In the genomic region with DNA sequence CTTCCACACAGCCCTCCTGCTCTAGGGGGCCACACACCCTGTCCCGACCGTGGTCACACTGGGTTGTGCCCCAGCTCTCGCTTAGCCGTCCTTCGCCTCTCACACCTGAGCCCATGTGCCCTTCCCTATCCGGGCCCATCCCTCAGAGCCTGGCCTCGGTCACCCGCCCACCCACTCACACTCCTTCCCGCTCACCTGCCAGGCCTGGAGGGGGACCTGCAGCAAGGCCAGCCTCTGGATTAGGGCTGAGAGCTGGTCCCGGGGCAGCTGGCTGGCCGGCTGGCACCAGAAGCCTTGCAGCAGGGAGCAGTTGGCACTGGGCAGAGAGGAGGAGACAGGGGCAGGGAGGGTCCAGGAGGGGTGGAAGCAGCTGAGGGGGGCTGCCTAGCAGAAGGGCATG, we compare ENCODE assay signal across 20 cellular contexts. TPM values are rescaled to one million over a fixed set of nuclear protein-coding genes. Genes with fewer than 3 reads are reported as not detected.
A peak's percentile ranks its signal among the peaks of the same experiment; 100 is the strongest.
DNase-seq lines count a peak whose midpoint lies in the region; ATAC-seq, FAIRE-seq and TF ChIP-seq lines count a peak whose summit lies in the region.
"Had no signal": no experiment of that assay in that cellular context is flagged by ENCODE, and none has a peak within 500 bp of the region (broad histone marks: within the 10 kb centered on the region; RNA-seq: fewer than 3 reads in every experiment).

No MANE protein-coding gene starts in this region.

- DNase-seq in NT2/D1 (ENCODE audit: low read depth, low spot score): no peak
- DNase-seq in H1 (ENCODE audit: low read depth in 1 of 2, low spot score in 2 of 2): no peak
- DNase-seq in tibial artery: no peak
- DNase-seq in stimulated activated CD8-positive, alpha-beta memory T cell treated with anti-CD3 and anti-CD28 coated beads, Interleukin-4, amount 100 ng/mL, for 48 hours: no peak
- DNase-seq in NCI-H2227 (lab: John Stamatoyannopoulos, UW; ENCODE audit: unreplicated experiment): no peak
- no peak for DNase-seq in Right ventricle myocardium superior
- DNase-seq: AML-193; Calu3; CD8-positive, alpha-beta T cell; DMS 273 treated with DMSO at 0.1 percent for 48 hours; DND-41; HFFc6 had no signal

- H3K27ac ChIP-seq in BLaER1 treated with 17β-estradiol and CSF1 and Interleukin-3, amounts not matched to agents 10 nM and 100 nM: no peak overlapping the region
- H3K27ac ChIP-seq in H1 (ENCODE audit: low read depth, low read length): no peak overlapping the region
- no peak overlapping the region for H3K27ac ChIP-seq in tibial artery
- H3K27ac ChIP-seq: KMS-11 had no signal

- POLR2A ChIA-PET in H1 (lab: Charles Lee; ENCODE audit: partially characterized antibody): interaction anchor here (0.8 kb wide), 2 partner anchors 18 to 48 kb away, joined by 3 to 4 read pairs; a partner anchor contains a TSS

- 0 out of 2 replicates have a peak overlapping the region, but pooled peaks have one; percentile 68 for H4K8ac ChIP-seq in H1 (ENCODE audit: extremely low read depth, insufficient read depth, low read length)

- intact Hi-C loops in tibial artery (cut with DNase I; ENCODE audit: low total_unique reads) (no loop called here), Right ventricle myocardium superior (cut with DNase I) (no loop called here)

- no peak overlapping the region for H3K4me3 ChIP-seq in BLaER1 treated with 17β-estradiol and CSF1 and Interleukin-3, amounts not matched to agents 10 nM and 100 nM
- H3K4me3 ChIP-seq in NT2/D1 (ENCODE audit: insufficient read length, low read depth) (no peak overlapping the region), H1 (ENCODE audit: extremely low read depth in 1 of 4, insufficient read depth in 2 of 4, low read depth in 3 of 4, low read length in 4 of 4) (no peak overlapping the region), tibial artery (no peak overlapping the region)
- H3K4me3 ChIP-seq: GM12878, HAP-1 had no signal

- CTCF ChIA-PET in H1 (lab: Charles Lee; ENCODE audit: partially characterized antibody): interaction anchor here (1.0 to 13.7 kb wide), 4 partner anchors 27 to 277 kb away, joined by 3 to 424 read pairs (median 116); a partner anchor contains a TSS

- no peak overlapping the region for H2BK15ac ChIP-seq in H1 (ENCODE audit: low read length)

- no peak overlapping the region for H2BK5ac ChIP-seq in H1 (ENCODE audit: low read depth, low read length)

- peak overlapping the region; percentile 41 to 89 (median 74); a peak in 21 of 22 replicates for H3K4me2 ChIP-seq in BLaER1 treated with 17β-estradiol and CSF1 and Interleukin-3, amounts not matched to agents 10 nM and 100 nM
- H3K4me2 ChIP-seq in H1 (ENCODE audit: insufficient read depth in 1 of 2, low read depth in 2 of 2, low read length in 2 of 2): no peak overlapping the region
- H3K4me2 ChIP-seq: KMS-11 had no signal

- no peak overlapping the region for H3K18ac ChIP-seq in H1 (ENCODE audit: extremely low read depth, low read length)

- no peak overlapping the region for H2AFZ ChIP-seq in H1 (ENCODE audit: low read length)

- H4K5ac ChIP-seq in H1 (ENCODE audit: insufficient read length, low read depth, low read length): no peak overlapping the region

- no peak overlapping the region for H2BK12ac ChIP-seq in H1 (ENCODE audit: low read depth, low read length)

- no peak for TF ChIP-seq EP300 in H1 (IDR thresholded peaks at IDR 0.05; ENCODE audit: borderline replicate concordance in 1 of 2, low read depth in 2 of 2, low read length in 2 of 2)

- H2AK5ac ChIP-seq in H1 (ENCODE audit: low read depth, low read length): no peak overlapping the region

- no peak overlapping the region for H3K23ac ChIP-seq in H1 (ENCODE audit: insufficient read length)

- no peak for TF ChIP-seq RAD21 in H1 (IDR thresholded peaks at IDR 0.05 in 1 of 2, conservative IDR thresholded peaks at IDR 0.05 in 1 of 2; ENCODE audit: low read depth in 2 of 2, low read length in 2 of 2)

- no peak overlapping the region for H3K56ac ChIP-seq in H1 (replicated peaks; ENCODE audit: insufficient read length, low read depth, low read length)

- no peak for ATAC-seq in Right ventricle myocardium superior (ENCODE audit: poor library complexity)
- ATAC-seq: CD8-positive, alpha-beta T cell; GM12878 had no signal

- no peaks in the 10 kb centered on the region for H3K9me3 ChIP-seq in BLaER1 treated with 17β-estradiol and CSF1 and Interleukin-3, amounts not matched to agents 10 nM and 100 nM (replicated peaks in 1 of 11)
- no peaks in the 10 kb centered on the region for H3K9me3 ChIP-seq in NT2/D1 (ENCODE audit: insufficient read depth, low read length)
- H3K9me3 ChIP-seq in H1 (ENCODE audit: insufficient read depth in 2 of 2, low read depth in 1 of 2, low read length in 1 of 2): no peaks in the 10 kb centered on the region
- no peaks in the 10 kb centered on the region for H3K9me3 ChIP-seq in tibial artery
- H3K9me3 ChIP-seq: HAP-1 had no signal

- no peak overlapping the region for H2BK20ac ChIP-seq in H1 (ENCODE audit: low read length)

- no peak overlapping the region for H3K14ac ChIP-seq in H1 (ENCODE audit: insufficient read length)

- no peak for FAIRE-seq in H1 (lab: Jason Lieb, UNC)
- FAIRE-seq: A204.1, GM12878 had no signal

- no peaks in the 10 kb centered on the region for H3K79me2 ChIP-seq in H1 (ENCODE audit: control insufficient read depth in 1 of 2, insufficient read depth in 2 of 2, low read length in 2 of 2)

- no peak overlapping the region for H2BK120ac ChIP-seq in H1 (replicated peaks; ENCODE audit: low read depth, low read length)

- peak overlapping the region in 2 of 11 experiments; percentile 3 to 50; a peak in 1 of 22 replicates for H3K9ac ChIP-seq in BLaER1 treated with 17β-estradiol and CSF1 and Interleukin-3, amounts not matched to agents 10 nM and 100 nM
- peak overlapping the region; percentile 8 for H3K9ac ChIP-seq in NT2/D1 (ENCODE audit: insufficient read length, low read depth)
- no peak overlapping the region for H3K9ac ChIP-seq in H1 (replicated peaks in 1 of 4; ENCODE audit: extremely low read depth in 1 of 4, low read depth in 3 of 4, low read length in 3 of 4)
- H3K9ac ChIP-seq: KMS-11 had no signal

- peaks cover 19 to 56% (median 45%) of the 10 kb centered on the region in 10 experiments for H3K4me1 ChIP-seq in BLaER1 treated with 17β-estradiol and CSF1 and Interleukin-3, amounts not matched to agents 10 nM and 100 nM
- H3K4me1 ChIP-seq in NT2/D1 (ENCODE audit: insufficient read depth, insufficient read length) (peaks cover 9% of the 10 kb centered on the region), H1 (replicated peaks in 1 of 4; ENCODE audit: control insufficient read depth in 3 of 4, insufficient read depth in 4 of 4, low read length in 3 of 4) (no peaks in the 10 kb centered on the region), tibial artery (peaks cover 0 to 10% (median 0%) of the 10 kb centered on the region in 4 donors)
- H3K4me1 ChIP-seq: HAP-1 had no signal

- peaks cover 0 to 23% (median 0%) of the 10 kb centered on the region in 11 experiments; a peak in 4 of 22 replicates for H3K27me3 ChIP-seq in BLaER1 treated with 17β-estradiol and CSF1 and Interleukin-3, amounts not matched to agents 10 nM and 100 nM
- H3K27me3 ChIP-seq in NT2/D1 (ENCODE audit: insufficient read depth, insufficient read length) (peaks cover 21% of the 10 kb centered on the region), H1 (replicated peaks in 1 of 4; ENCODE audit: control insufficient read depth in 3 of 4, extremely low read depth in 1 of 4, insufficient read depth in 3 of 4, low read length in 3 of 4) (peaks cover 0 to 3% (median under 1%) of the 10 kb centered on the region in 4 experiments; a peak in 3 of 7 replicates), tibial artery (peaks cover 0 to 87% of the 10 kb centered on the region in 2 donors)

- H3K23me2 ChIP-seq in H1 (ENCODE audit: low read depth, low read length): no peaks in the 10 kb centered on the region; the same call in 1 of the 2 replicates

- no peak for TF ChIP-seq CTCF in H1 (IDR thresholded peaks at IDR 0.05; ENCODE audit: control extremely low read depth in 1 of 3, insufficient read depth in 1 of 3, low read depth in 1 of 3, low read length in 3 of 3)
- no peak for TF ChIP-seq CTCF in tibial artery (IDR thresholded peaks at IDR 0.05)

- H3K79me1 ChIP-seq in H1 (ENCODE audit: low read depth, low read length): no peaks in the 10 kb centered on the region

- H3K4ac ChIP-seq in H1 (replicated peaks; ENCODE audit: insufficient read length, low read depth, low read length): no peak overlapping the region

- no peak for TF ChIP-seq POLR2A in H1 (IDR thresholded peaks at IDR 0.05; ENCODE audit: control extremely low read depth in 1 of 2, low read depth in 2 of 2, low read length in 2 of 2)

- 90% methylated on average over 11 of the region's 11 CpGs; no CpG with 5 or more reads in 1 of the 2 experiments for WGBS in H1 (ENCODE audit: extremely low coverage in 1 of 2, insufficient coverage in 1 of 2, insufficient read length in 1 of 2, insufficient replicate concordance in 2 of 2, low coverage in 1 of 2, low lambda C conversion rate in 2 of 2, missing lambda C conversion rate in 1 of 2), 2 experiments

- no peaks in the 10 kb centered on the region for H3K36me3 ChIP-seq in BLaER1 treated with 17β-estradiol and CSF1 and Interleukin-3, amounts not matched to agents 10 nM and 100 nM
- H3K36me3 ChIP-seq in NT2/D1 (ENCODE audit: insufficient read depth, insufficient read length, low read length) (no peaks in the 10 kb centered on the region), H1 (ENCODE audit: control insufficient read depth in 2 of 4, insufficient read depth in 4 of 4, low read length in 3 of 4) (no peaks in the 10 kb centered on the region), tibial artery (no peaks in the 10 kb centered on the region)
- H3K36me3 ChIP-seq: HAP-1 had no signal

- no peak overlapping the region for H4K91ac ChIP-seq in H1 (replicated peaks; ENCODE audit: insufficient read length, low read length)

- peaks cover 0 to 35% (median 10%) of the 10 kb centered on the region in 11 experiments; a peak in 9 of 22 replicates for H4K20me1 ChIP-seq in BLaER1 treated with 17β-estradiol and CSF1 and Interleukin-3, amounts not matched to agents 10 nM and 100 nM
- H4K20me1 ChIP-seq in H1 (replicated peaks in 1 of 2; ENCODE audit: control insufficient read depth in 1 of 2, insufficient read depth in 2 of 2, low read length in 2 of 2): peaks cover 0 to 5% of the 10 kb centered on the region in 2 experiments

RNA-seq across cellular contexts. Expression of a gene that starts 9.7 kb away (rescaled TPM):
- 32.2 and 32.7 TPM in 2 replicates for total RNA-seq in H1 (2021; fragmentation: NEBNext Ultra II Directional; extraction: Animal tissue kit (Norgen Biotek cat#: 25700))
- 61.8 and 81.8 TPM in 2 replicates for polyA plus RNA-seq in H1 (2011; rRNA removed)
- 45.2 TPM for polyA plus RNA-seq in H1 (2011; cell fraction: cytosol; rRNA removed)
- 71.6 TPM for polyA plus RNA-seq in H1 (2011; cell fraction: nucleus; rRNA removed)
- 17.8 to 34.1 TPM (median 33.0 TPM) in 4 replicates for polyA plus RNA-seq in H1 (2012, experiment 1 of 2)
- polyA plus RNA-seq in H1 (2012, experiment 2 of 2): 35.0 TPM
- 24.4 TPM for polyA plus RNA-seq in H1 (2013, experiment 1 of 2)
- 24.6 TPM for polyA plus RNA-seq in H1 (2013, experiment 2 of 2)
- 13.4 and 17.4 TPM in 2 replicates for polyA minus RNA-seq in H1 (2011; rRNA and poly(A)+ RNA removed)
- polyA minus RNA-seq in H1 (2011; cell fraction: cytosol; rRNA and poly(A)+ RNA removed): 23.9 TPM
- polyA minus RNA-seq in H1 (2011; cell fraction: nucleus; rRNA and poly(A)+ RNA removed): 42.1 TPM
- total RNA-seq in Right ventricle myocardium superior: 7.8 TPM

RNA-seq across cellular contexts. Expression of a gene that starts 10.0 kb away (rescaled TPM):
- total RNA-seq in H1 (2021; fragmentation: NEBNext Ultra II Directional; extraction: Animal tissue kit (Norgen Biotek cat#: 25700)): 98.3 and 104 TPM in 2 replicates
- 75.3 and 156 TPM in 2 replicates for polyA plus RNA-seq in H1 (2011; rRNA removed)
- polyA plus RNA-seq in H1 (2011; cell fraction: cytosol; rRNA removed): 87.5 TPM
- 592 TPM for polyA plus RNA-seq in H1 (2011; cell fraction: nucleus; rRNA removed)
- 72.1 to 113 TPM (median 103 TPM) in 4 replicates for polyA plus RNA-seq in H1 (2012, experiment 1 of 2)
- polyA plus RNA-seq in H1 (2012, experiment 2 of 2): 43.8 TPM
- 70.5 TPM for polyA plus RNA-seq in H1 (2013, experiment 1 of 2)
- polyA plus RNA-seq in H1 (2013, experiment 2 of 2): 59.1 TPM
- polyA minus RNA-seq in H1 (2011; rRNA and poly(A)+ RNA removed): 18.1 and 20.4 TPM in 2 replicates
- 26.9 TPM for polyA minus RNA-seq in H1 (2011; cell fraction: cytosol; rRNA and poly(A)+ RNA removed)
- 90.8 TPM for polyA minus RNA-seq in H1 (2011; cell fraction: nucleus; rRNA and poly(A)+ RNA removed)
- total RNA-seq in Right ventricle myocardium superior: 3.7 TPM

RNA-seq across cellular contexts. Expression of a gene that starts 17.9 kb away (rescaled TPM):
- total RNA-seq in H1 (2021; fragmentation: NEBNext Ultra II Directional; extraction: Animal tissue kit (Norgen Biotek cat#: 25700)): 0.28 TPM in 1 of 2 replicates, not detected in the other
- polyA plus RNA-seq in H1 (2011; rRNA removed): 0.31 and 0.50 TPM in 2 replicates
- 0.37 TPM for polyA plus RNA-seq in H1 (2011; cell fraction: cytosol; rRNA removed)
- 1.5 TPM for polyA plus RNA-seq in H1 (2011; cell fraction: nucleus; rRNA removed)
- 0.24 to 0.56 TPM (median 0.29 TPM) in 3 of 4 replicates, not detected in the other for polyA plus RNA-seq in H1 (2012, experiment 1 of 2)
- polyA plus RNA-seq in H1 (2012, experiment 2 of 2): 0.18 TPM
- polyA plus RNA-seq in H1 (2013, experiment 1 of 2): 0.51 TPM
- polyA plus RNA-seq in H1 (2013, experiment 2 of 2): 0.18 TPM
- 0.44 TPM in 1 of 2 replicates, not detected in the other for polyA minus RNA-seq in H1 (2011; rRNA and poly(A)+ RNA removed)
- polyA minus RNA-seq in H1 (2011; cell fraction: cytosol; rRNA and poly(A)+ RNA removed): 1.9 TPM
- polyA minus RNA-seq in H1 (2011; cell fraction: nucleus; rRNA and poly(A)+ RNA removed): 1.6 TPM
- total RNA-seq in Right ventricle myocardium superior: 1.0 TPM
- total RNA-seq: CD8-positive, alpha-beta T cell; GM12878; H4 had no signal
- polyA plus RNA-seq: IgD-negative memory B cell had no signal

RNA-seq across cellular contexts. Expression of a gene that starts 22.1 kb away (rescaled TPM):
- total RNA-seq in H1 (2021; fragmentation: NEBNext Ultra II Directional; extraction: Animal tissue kit (Norgen Biotek cat#: 25700)): not detected in 2 replicates
- not detected in 2 replicates for polyA plus RNA-seq in H1 (2011; rRNA removed)
- not detected for polyA plus RNA-seq in H1 (2011; cell fraction: cytosol; rRNA removed)
- 0.11 TPM for polyA plus RNA-seq in H1 (2011; cell fraction: nucleus; rRNA removed)
- polyA plus RNA-seq in H1 (2012, experiment 1 of 2): 0.59 to 1.3 TPM (median 0.96 TPM) in 4 replicates
- 0.49 TPM for polyA plus RNA-seq in H1 (2012, experiment 2 of 2)
- polyA plus RNA-seq in H1 (2013, experiment 1 of 2): 0.34 TPM
- 0.39 TPM for polyA plus RNA-seq in H1 (2013, experiment 2 of 2)
- not detected in 2 replicates for polyA minus RNA-seq in H1 (2011; rRNA and poly(A)+ RNA removed)
- polyA minus RNA-seq in H1 (2011; cell fraction: cytosol; rRNA and poly(A)+ RNA removed): not detected
- polyA minus RNA-seq in H1 (2011; cell fraction: nucleus; rRNA and poly(A)+ RNA removed): not detected
- total RNA-seq in Right ventricle myocardium superior: not detected
- total RNA-seq: Calu3; CD8-positive, alpha-beta T cell; GM12878; H4; HFFc6 had no signal
- polyA plus RNA-seq: BJ, GM12878, IgD-negative memory B cell had no signal

RNA-seq across cellular contexts. Expression of a gene that starts 37.6 kb away (rescaled TPM):
- total RNA-seq in H1 (2021; fragmentation: NEBNext Ultra II Directional; extraction: Animal tissue kit (Norgen Biotek cat#: 25700)): 20.4 and 21.0 TPM in 2 replicates
- 20.0 and 29.6 TPM in 2 replicates for polyA plus RNA-seq in H1 (2011; rRNA removed)
- polyA plus RNA-seq in H1 (2011; cell fraction: cytosol; rRNA removed): 22.4 TPM
- 97.6 TPM for polyA plus RNA-seq in H1 (2011; cell fraction: nucleus; rRNA removed)
- polyA plus RNA-seq in H1 (2012, experiment 1 of 2): 14.5 to 22.5 TPM (median 20.0 TPM) in 4 replicates
- polyA plus RNA-seq in H1 (2012, experiment 2 of 2): 20.5 TPM
- 10.8 TPM for polyA plus RNA-seq in H1 (2013, experiment 1 of 2)
- polyA plus RNA-seq in H1 (2013, experiment 2 of 2): 10.0 TPM
- 17.6 and 21.1 TPM in 2 replicates for polyA minus RNA-seq in H1 (2011; rRNA and poly(A)+ RNA removed)
- 21.1 TPM for polyA minus RNA-seq in H1 (2011; cell fraction: cytosol; rRNA and poly(A)+ RNA removed)
- 52.8 TPM for polyA minus RNA-seq in H1 (2011; cell fraction: nucleus; rRNA and poly(A)+ RNA removed)
- 29.2 TPM for total RNA-seq in Right ventricle myocardium superior

Comparison
In these comparisons a context has a peak if more than half of its experiments do, and no peak if none do; other contexts are left out.
1. H3K4me2 ChIP-seq: peak in BLaER1 treated with 17β-estradiol and CSF1 and Interleukin-3, amounts not matched to agents 10 nM and 100 nM (11 of 11); none in H1 (0 of 2).
2. RNA of a gene that starts 10.0 kb away (total RNA-seq): 98.3 to 104 TPM in H1; 3.7 TPM in Right ventricle myocardium superior (single experiment); every median in the first group is over 10 times any median in the second.